Comparison of ENCODE assay signal across 8 cellular contexts in genomic region chr17:79797492-79798295, GRCh38. TPM values are rescaled to one million over a fixed set of nuclear protein-coding genes. Genes with fewer than 3 reads are reported as not detected.
A peak's percentile ranks its signal among the peaks of the same experiment; 100 is the strongest.
DNase-seq lines count a peak whose midpoint lies in the region; FAIRE-seq and TF ChIP-seq lines count a peak whose summit lies in the region.

No MANE protein-coding gene starts in this region.

- no peaks in the 10 kb centered on the region for H3K79me1 ChIP-seq in H1 (ENCODE audit: low read depth, low read length)

- peak overlapping the region; percentile 85 for H2BK12ac ChIP-seq in H1 (ENCODE audit: low read depth, low read length)

- H3K27ac ChIP-seq in OCI-LY1 (ENCODE audit: low read depth, low read length, poor library complexity, severe bottlenecking): no peak overlapping the region
- H3K27ac ChIP-seq in H1 (ENCODE audit: low read depth, low read length): no peak overlapping the region
- H3K27ac ChIP-seq in neutrophil: peak overlapping the region; percentile 92

- TF ChIP-seq RAD21 in H1 (IDR thresholded peaks at IDR 0.05 in 1 of 2, conservative IDR thresholded peaks at IDR 0.05 in 1 of 2; ENCODE audit: low read depth in 2 of 2, low read length in 2 of 2): no peak

- FAIRE-seq in H1 (lab: Jason Lieb, UNC): no peak

- no peak overlapping the region for H3K56ac ChIP-seq in H1 (replicated peaks; ENCODE audit: insufficient read length, low read depth, low read length)

- H3K9me3 ChIP-seq in HAP-1 (no peaks in the 10 kb centered on the region), OCI-LY1 (ENCODE audit: low read length) (no peaks in the 10 kb centered on the region), H1 (ENCODE audit: insufficient read depth in 2 of 2, low read depth in 1 of 2, low read length in 1 of 2) (peaks cover 0 to 4% of the 10 kb centered on the region in 2 experiments; a peak in 3 of 4 replicates), neutrophil (no peaks in the 10 kb centered on the region)

- H3K23me2 ChIP-seq in H1 (ENCODE audit: low read depth, low read length): peaks cover 3% of the 10 kb centered on the region

- no peak overlapping the region for H2AK5ac ChIP-seq in H1 (ENCODE audit: low read depth, low read length)

- no peak overlapping the region for H2AFZ ChIP-seq in OCI-LY1 (ENCODE audit: low read length)
- no peak overlapping the region for H2AFZ ChIP-seq in H1 (ENCODE audit: low read length)

- TF ChIP-seq POLR2A in H1 (IDR thresholded peaks at IDR 0.05; ENCODE audit: control extremely low read depth in 1 of 2, low read depth in 2 of 2, low read length in 2 of 2): no peak

- H2BK5ac ChIP-seq in H1 (ENCODE audit: low read depth, low read length): no peak overlapping the region

- no peaks in the 10 kb centered on the region for H3K79me2 ChIP-seq in OCI-LY1 (ENCODE audit: insufficient read depth, low read length)
- no peaks in the 10 kb centered on the region for H3K79me2 ChIP-seq in H1 (ENCODE audit: control insufficient read depth in 1 of 2, insufficient read depth in 2 of 2, low read length in 2 of 2)

- no peak overlapping the region for H2BK120ac ChIP-seq in H1 (replicated peaks; ENCODE audit: low read depth, low read length)

- peak overlapping the region; percentile 35 for H4K91ac ChIP-seq in H1 (replicated peaks; ENCODE audit: insufficient read length, low read length)

- H3K18ac ChIP-seq in H1 (ENCODE audit: extremely low read depth, low read length): peak overlapping the region; percentile 62

- H3K4ac ChIP-seq in H1 (replicated peaks; ENCODE audit: insufficient read length, low read depth, low read length): peak overlapping the region; percentile 41

- TF ChIP-seq EP300 in H1 (IDR thresholded peaks at IDR 0.05; ENCODE audit: borderline replicate concordance in 1 of 2, low read depth in 2 of 2, low read length in 2 of 2): no peak

- peaks cover 25% of the 10 kb centered on the region for H3K4me1 ChIP-seq in HAP-1
- peaks cover 44% of the 10 kb centered on the region for H3K4me1 ChIP-seq in OCI-LY1 (ENCODE audit: insufficient read depth, low read length, severe bottlenecking)
- peaks cover 8 to 57% (median 38%) of the 10 kb centered on the region in 4 experiments for H3K4me1 ChIP-seq in H1 (replicated peaks in 1 of 4; ENCODE audit: control insufficient read depth in 3 of 4, insufficient read depth in 4 of 4, low read length in 3 of 4)
- peaks cover 58 to 68% of the 10 kb centered on the region in 2 experiments for H3K4me1 ChIP-seq in neutrophil (ENCODE audit: control insufficient read depth in 1 of 2, insufficient read depth in 1 of 2, low read depth in 1 of 2, low read length in 1 of 2)

- H4K5ac ChIP-seq in H1 (ENCODE audit: insufficient read length, low read depth, low read length): no peak overlapping the region

- H3F3A ChIP-seq in OCI-LY1 (ENCODE audit: insufficient read depth, low read length): no peaks in the 10 kb centered on the region

- H3K4me3 ChIP-seq in HAP-1 (peak overlapping the region; percentile 83), OCI-LY1 (ENCODE audit: low read depth, low read length, poor library complexity, severe bottlenecking) (peak overlapping the region; percentile 59), H1 (ENCODE audit: extremely low read depth in 1 of 4, insufficient read depth in 2 of 4, low read depth in 3 of 4, low read length in 4 of 4) (peak overlapping the region; percentile 9 to 67 (median 24); a peak in 7 of 8 replicates), neutrophil (ENCODE audit: low read depth in 1 of 2, low read length in 1 of 2) (peak overlapping the region; percentile 74 to 87)

- peaks cover 13% of the 10 kb centered on the region for H3K36me3 ChIP-seq in HAP-1 (replicated peaks)
- H3K36me3 ChIP-seq in OCI-LY1 (ENCODE audit: insufficient read depth, low read length): peaks cover 20% of the 10 kb centered on the region
- peaks cover 0 to 12% (median 0%) of the 10 kb centered on the region in 4 experiments; a peak in 1 of 8 replicates for H3K36me3 ChIP-seq in H1 (ENCODE audit: control insufficient read depth in 2 of 4, insufficient read depth in 4 of 4, low read length in 3 of 4)
- H3K36me3 ChIP-seq in neutrophil: peaks cover 10% of the 10 kb centered on the region

- no peak overlapping the region; the same call in 1 of the 2 replicates for H2BK15ac ChIP-seq in H1 (ENCODE audit: low read length)

- H2BK20ac ChIP-seq in H1 (ENCODE audit: low read length): no peak overlapping the region

- CTCF ChIA-PET in H1 (lab: Charles Lee; ENCODE audit: partially characterized antibody): interaction anchor here (0.7 to 19.1 kb wide), 9 partner anchors 7 to 168 kb away, joined by 3 to 576 read pairs (median 4); partner anchors contain the start of gene CBX4

- H3K27me3 ChIP-seq in HAP-1 (ENCODE audit: low read depth) (no peaks in the 10 kb centered on the region), OCI-LY1 (ENCODE audit: insufficient read depth, low read length) (peaks cover 6% of the 10 kb centered on the region), H1 (replicated peaks in 1 of 4; ENCODE audit: control insufficient read depth in 3 of 4, extremely low read depth in 1 of 4, insufficient read depth in 3 of 4, low read length in 3 of 4) (peaks cover 81 to 92% (median 90%) of the 10 kb centered on the region in 4 experiments), neutrophil (peaks cover 72% of the 10 kb centered on the region)

- TF ChIP-seq CTCF in OCI-LY1 (IDR thresholded peaks at IDR 0.05; ENCODE audit: low read length) (no peak), H1 (IDR thresholded peaks at IDR 0.05; ENCODE audit: control extremely low read depth in 1 of 3, insufficient read depth in 1 of 3, low read depth in 1 of 3, low read length in 3 of 3) (no peak), neutrophil (IDR thresholded peaks at IDR 0.05) (no peak)

- POLR2A ChIA-PET in H1 (lab: Charles Lee; ENCODE audit: partially characterized antibody): interaction anchor here (0.6 to 6.0 kb wide), 16 partner anchors 8 to 195 kb away, joined by 3 to 49 read pairs (median 6); partner anchors contain the start of genes CBX2 and CBX4

- H4K20me1 ChIP-seq in OCI-LY1 (ENCODE audit: insufficient read depth, low read length): no peaks in the 10 kb centered on the region
- peaks cover 13 to 21% of the 10 kb centered on the region in 2 experiments for H4K20me1 ChIP-seq in H1 (replicated peaks in 1 of 2; ENCODE audit: control insufficient read depth in 1 of 2, insufficient read depth in 2 of 2, low read length in 2 of 2)

- 2% methylated on average over 25 of the region's 89 CpGs; no CpG with 5 or more reads in 1 of the 2 experiments for WGBS in H1 (ENCODE audit: extremely low coverage in 1 of 2, insufficient coverage in 1 of 2, insufficient read length in 1 of 2, insufficient replicate concordance in 2 of 2, low coverage in 1 of 2, low lambda C conversion rate in 2 of 2, missing lambda C conversion rate in 1 of 2), 2 experiments

- H3K9me2 ChIP-seq in OCI-LY1 (ENCODE audit: low read depth, low read length): no peaks in the 10 kb centered on the region

- no peak overlapping the region for H3K14ac ChIP-seq in H1 (ENCODE audit: insufficient read length)

- in situ Hi-C loops in HAP-1 (cut with MboI; ENCODE audit: low sequenced_read_pairs) (no loop called here), G401 (cut with HindIII; ENCODE audit: low sequenced_read_pairs) (loop anchor here (10.0 kb wide), 1 partner anchor 53 kb away; no protein-coding TSS in a partner anchor)

- H3K4me2 ChIP-seq in OCI-LY1 (ENCODE audit: low read length): peak overlapping the region; percentile 71
- H3K4me2 ChIP-seq in H1 (ENCODE audit: insufficient read depth in 1 of 2, low read depth in 2 of 2, low read length in 2 of 2): peak overlapping the region; percentile 59 to 70

- peak overlapping the region; percentile 56 for H3K9ac ChIP-seq in OCI-LY1 (ENCODE audit: low read length)
- no peak overlapping the region for H3K9ac ChIP-seq in H1 (replicated peaks in 1 of 4; ENCODE audit: extremely low read depth in 1 of 4, low read depth in 3 of 4, low read length in 3 of 4)

- no peak overlapping the region for H3K23ac ChIP-seq in H1 (ENCODE audit: insufficient read length)

- H4K8ac ChIP-seq in H1 (ENCODE audit: extremely low read depth, insufficient read depth, low read length): peak overlapping the region; percentile 58; the same call in 1 of the 2 replicates

- DNase-seq in GF-D8 (lab: John Stamatoyannopoulos, UW): peak; percentile 36
- peak; percentile 32 to 77 for DNase-seq in HAP-1 (ENCODE audit: low spot score in 2 of 2)
- DNase-seq in H1 (ENCODE audit: low read depth in 1 of 2, low spot score in 2 of 2): peak in 1 of 2 experiments; percentile 65
- no peak for DNase-seq in G401 (ENCODE audit: low spot score)
- DNase-seq in stimulated activated CD4-positive, alpha-beta T cell treated with anti-CD3 and anti-CD28 coated beads, Interleukin-4, amount 100 ng/mL, for 1 hour: no peak
- DNase-seq in HCEC 1CT: no peak

RNA-seq across cellular contexts. Expression of gene CBX8, which starts 0.8 kb away (rescaled TPM):
- 1.5 and 2.1 TPM in 2 replicates for total RNA-seq in H1 (2021; fragmentation: NEBNext Ultra II Directional; extraction: Animal tissue kit (Norgen Biotek cat#: 25700))
- polyA plus RNA-seq in H1 (2011; rRNA removed): 0.09 and 0.31 TPM in 2 replicates
- polyA plus RNA-seq in H1 (2011; cell fraction: cytosol; rRNA removed): 0.28 TPM
- 0.33 TPM for polyA plus RNA-seq in H1 (2011; cell fraction: nucleus; rRNA removed)
- 0.50 to 1.6 TPM (median 1.2 TPM) in 4 replicates for polyA plus RNA-seq in H1 (2012, experiment 1 of 2)
- polyA plus RNA-seq in H1 (2012, experiment 2 of 2): 1.0 TPM
- 0.30 TPM for polyA plus RNA-seq in H1 (2013, experiment 1 of 2)
- polyA plus RNA-seq in H1 (2013, experiment 2 of 2): 0.55 TPM
- polyA minus RNA-seq in H1 (2011; rRNA and poly(A)+ RNA removed): 0.13 TPM in 1 of 2 replicates, not detected in the other
- 0.29 TPM for polyA minus RNA-seq in H1 (2011; cell fraction: cytosol; rRNA and poly(A)+ RNA removed)
- polyA minus RNA-seq in H1 (2011; cell fraction: nucleus; rRNA and poly(A)+ RNA removed): 0.30 TPM
- 15.8 and 18.8 TPM in 2 replicates for total RNA-seq in G401 (2014; rRNA removed; shearing (Covaris generic))

RNA-seq across cellular contexts. Expression of gene CBX2, which starts 19.7 kb away (rescaled TPM):
- 83.9 and 85.9 TPM in 2 replicates for total RNA-seq in H1 (2021; fragmentation: NEBNext Ultra II Directional; extraction: Animal tissue kit (Norgen Biotek cat#: 25700))
- polyA plus RNA-seq in H1 (2011; rRNA removed): 64.3 and 86.5 TPM in 2 replicates
- 76.8 TPM for polyA plus RNA-seq in H1 (2011; cell fraction: cytosol; rRNA removed)
- 109 TPM for polyA plus RNA-seq in H1 (2011; cell fraction: nucleus; rRNA removed)
- polyA plus RNA-seq in H1 (2012, experiment 1 of 2): 48.6 to 73.4 TPM (median 65.8 TPM) in 4 replicates
- polyA plus RNA-seq in H1 (2012, experiment 2 of 2): 53.8 TPM
- polyA plus RNA-seq in H1 (2013, experiment 1 of 2): 40.5 TPM
- polyA plus RNA-seq in H1 (2013, experiment 2 of 2): 39.5 TPM
- 45.5 and 56.4 TPM in 2 replicates for polyA minus RNA-seq in H1 (2011; rRNA and poly(A)+ RNA removed)
- 70.0 TPM for polyA minus RNA-seq in H1 (2011; cell fraction: cytosol; rRNA and poly(A)+ RNA removed)
- 61.7 TPM for polyA minus RNA-seq in H1 (2011; cell fraction: nucleus; rRNA and poly(A)+ RNA removed)
- total RNA-seq in G401 (2014; rRNA removed; shearing (Covaris generic)): 35.8 and 48.4 TPM in 2 replicates

RNA-seq across cellular contexts. Expression of gene CBX4, which starts 41.5 kb away (rescaled TPM):
- total RNA-seq in H1 (2021; fragmentation: NEBNext Ultra II Directional; extraction: Animal tissue kit (Norgen Biotek cat#: 25700)): 3.2 and 4.0 TPM in 2 replicates
- polyA plus RNA-seq in H1 (2011; rRNA removed): 1.8 and 3.6 TPM in 2 replicates
- polyA plus RNA-seq in H1 (2011; cell fraction: cytosol; rRNA removed): 3.5 TPM
- 5.3 TPM for polyA plus RNA-seq in H1 (2011; cell fraction: nucleus; rRNA removed)
- 0.79 to 2.9 TPM (median 2.4 TPM) in 4 replicates for polyA plus RNA-seq in H1 (2012, experiment 1 of 2)
- polyA plus RNA-seq in H1 (2012, experiment 2 of 2): 1.8 TPM
- polyA plus RNA-seq in H1 (2013, experiment 1 of 2): 2.0 TPM
- polyA plus RNA-seq in H1 (2013, experiment 2 of 2): 1.9 TPM
- polyA minus RNA-seq in H1 (2011; rRNA and poly(A)+ RNA removed): 1.9 and 3.6 TPM in 2 replicates
- 13.8 TPM for polyA minus RNA-seq in H1 (2011; cell fraction: cytosol; rRNA and poly(A)+ RNA removed)
- 6.5 TPM for polyA minus RNA-seq in H1 (2011; cell fraction: nucleus; rRNA and poly(A)+ RNA removed)
- total RNA-seq in G401 (2014; rRNA removed; shearing (Covaris generic)): 13.5 and 20.9 TPM in 2 replicates

Comparison
In these comparisons a context has a peak if more than half of its experiments do, and no peak if none do; other contexts are left out.
1. DNase-seq: peak in GF-D8 (single experiment) and HAP-1 (2 of 2); none in G401 (single experiment), stimulated activated CD4-positive, alpha-beta T cell treated with anti-CD3 and anti-CD28 coated beads, Interleukin-4, amount 100 ng/mL, for 1 hour (single experiment) and HCEC 1CT (single experiment).
2. H3K4me3 ChIP-seq: peak in every context shown above with its lines; median percentile 83 in HAP-1; 80 in neutrophil; 59 in OCI-LY1; 24 in H1.